In genomic region chr5:59893061-59893435, GRCh38 we compare ENCODE assay signal across 13 cellular contexts. TPM values are rescaled to one million over a fixed set of nuclear protein-coding genes. Genes with fewer than 3 reads are reported as not detected.
A peak's percentile ranks its signal among the peaks of the same experiment; 100 is the strongest.
DNase-seq lines count a peak whose midpoint lies in the region; ATAC-seq and TF ChIP-seq lines count a peak whose summit lies in the region.
"Had no signal": no experiment of that assay in that cellular context is flagged by ENCODE, and none has a peak within 500 bp of the region (broad histone marks: within the 10 kb centered on the region; RNA-seq: fewer than 3 reads in every experiment).

No MANE protein-coding gene starts in this region.

- H3K36me3 ChIP-seq in mesodermal cell (ENCODE audit: control insufficient read depth, insufficient read depth, low read length) (no peaks in the 10 kb centered on the region), suprapubic skin (no peaks in the 10 kb centered on the region)

- TF ChIP-seq CTCF in dorsolateral prefrontal cortex (IDR thresholded peaks at IDR 0.05 in 54 of 56, conservative IDR thresholded peaks at IDR 0.05 in 2 of 56; ENCODE audit: low read depth in 1 of 56, partially characterized antibody in 56 of 56) (no peak), suprapubic skin (IDR thresholded peaks at IDR 0.05) (no peak)

- intact Hi-C loops in dorsolateral prefrontal cortex (cut with DNase I): no loop called here

- no peak for ATAC-seq in GM19452 (IDR thresholded peaks at IDR 0.05; ENCODE audit: unreplicated experiment)
- ATAC-seq: naive thymus-derived CD8-positive, alpha-beta T cell had no signal

- no peaks in the 10 kb centered on the region for H3K4me1 ChIP-seq in mesodermal cell (ENCODE audit: control insufficient read depth, insufficient read depth, low read length, poor library complexity, severe bottlenecking)
- peaks cover 6% of the 10 kb centered on the region for H3K4me1 ChIP-seq in suprapubic skin

- no peaks in the 10 kb centered on the region for H3K9me3 ChIP-seq in mesodermal cell (ENCODE audit: control insufficient read depth, low read length)
- no peaks in the 10 kb centered on the region for H3K9me3 ChIP-seq in suprapubic skin

- DNase-seq in NCI-H82 (lab: John Stamatoyannopoulos, UW): peak; percentile 8
- DNase-seq in NCI-H82 treated with DMSO at 0.1 percent for 48 hours (lab: John Stamatoyannopoulos, UW; ENCODE audit: unreplicated experiment): no peak
- DNase-seq in dorsolateral prefrontal cortex: peak in 1 of 10 donors; percentile 15
- DNase-seq in suprapubic skin (ENCODE audit: low spot score in 2 of 2): no peak
- DNase-seq in NCI-H2227 treated with DMSO at 0.1 percent for 48 hours (lab: John Stamatoyannopoulos, UW): no peak
- no peak for DNase-seq in CD1c-positive myeloid dendritic cell (ENCODE audit: extremely low spot score)
- DNase-seq: activated naive CD4-positive, alpha-beta T cell treated with anti-CD3 and anti-CD28 coated beads, Interleukin-2, amount 50 U/mL, for 16 hours; cerebellar nuclear complex; kidney glomerular epithelial cell; stimulated activated CD4-positive, alpha-beta T cell treated with anti-CD3 and anti-CD28 coated beads, Interleukin-15, amount 100 ng/mL, for 24 hours had no signal

- H3K27ac ChIP-seq in dorsolateral prefrontal cortex: peak overlapping the region in 10 of 59 donors; percentile 11 to 73 (median 60)
- H3K27ac ChIP-seq in mesodermal cell (ENCODE audit: low read depth, low read length, severe bottlenecking): no peak overlapping the region
- no peak overlapping the region for H3K27ac ChIP-seq in suprapubic skin

- WGBS in mesodermal cell (ENCODE audit: insufficient coverage in 2 of 2), 2 experiments: 0 to 1% methylated on average over 10 to 11 of the region's 39 CpGs
- WGBS in suprapubic skin: 9% methylated on average over 4 of the region's 39 CpGs

- peaks cover 0 to 34% (median 0%) of the 10 kb centered on the region in 45 donors for H3K27me3 ChIP-seq in dorsolateral prefrontal cortex
- peaks cover 43% of the 10 kb centered on the region for H3K27me3 ChIP-seq in suprapubic skin

- no peak for TF ChIP-seq POLR2A in suprapubic skin (IDR thresholded peaks at IDR 0.05)

- H3K4me3 ChIP-seq in dorsolateral prefrontal cortex (peak overlapping the region in 53 of 59 donors; percentile 35 to 78 (median 63)), mesodermal cell (ENCODE audit: extremely low read depth, insufficient read depth, low read length, poor library complexity, severe bottlenecking) (peak overlapping the region; percentile 41), suprapubic skin (peak overlapping the region; percentile 24)

- no peak for TF ChIP-seq EP300 in suprapubic skin (IDR thresholded peaks at IDR 0.05)

RNA-seq across cellular contexts. Expression of gene PDE4D, which starts 0.5 kb away (rescaled TPM):
- total RNA-seq in dorsolateral prefrontal cortex (100 to 1,000 TPM in 76 of 120 experiments, 10 to 100 TPM in 44; 49.1 to 232 (median 107) TPM), suprapubic skin (10 to 100 TPM; 26.8 to 57.2 (median 29.9) TPM)
- 8.1 TPM for polyA plus RNA-seq in mesodermal cell (2013, experiment 1 of 2)
- polyA plus RNA-seq in mesodermal cell (2013, experiment 2 of 2): 6.6 TPM
